8 cellular contexts compared by ENCODE assay signal in genomic region chr5:52988335-52989024, GRCh38. TPM values are rescaled to one million over a fixed set of nuclear protein-coding genes. Genes with fewer than 3 reads are reported as not detected.
DNase-seq lines count a peak whose midpoint lies in the region; ATAC-seq and TF ChIP-seq lines count a peak whose summit lies in the region.

No MANE protein-coding gene starts in this region.

- peaks cover 3 to 10% (median 5%) of the 10 kb centered on the region in 3 donors for H3K27me3 ChIP-seq in gastrocnemius medialis

- H3K4me3 Mint-ChIP-seq in activated naive CD4-positive, alpha-beta T cell treated with anti-CD3 and anti-CD28 coated beads for 36 hours, result peak overlapping the region; percentile 79
- H3K4me3 Mint-ChIP-seq in activated B cell treated with CpG ODN at 0.5 μM for 24 hours, result peak overlapping the region; percentile 29

- peaks cover 6% of the 10 kb centered on the region for H3K27me3 Mint-ChIP-seq in activated naive CD4-positive, alpha-beta T cell treated with anti-CD3 and anti-CD28 coated beads for 36 hours (ENCODE audit: low read depth)
- peaks cover 42% of the 10 kb centered on the region for H3K27me3 Mint-ChIP-seq in activated B cell treated with CpG ODN at 0.5 μM for 24 hours

- peak overlapping the region; percentile 55 to 70 (median 60) for H3K4me3 ChIP-seq in gastrocnemius medialis

- H3K36me3 Mint-ChIP-seq in activated naive CD4-positive, alpha-beta T cell treated with anti-CD3 and anti-CD28 coated beads for 36 hours (ENCODE audit: low read depth), result no peaks in the 10 kb centered on the region
- H3K36me3 Mint-ChIP-seq in activated B cell treated with CpG ODN at 0.5 μM for 24 hours (ENCODE audit: low read depth), result no peaks in the 10 kb centered on the region

- ATAC-seq in activated B cell treated with CpG ODN at 0.5 μM for 24 hours (ENCODE audit: low read depth) (peak; percentile 34), gastrocnemius medialis (peak in 1 of 2 donors; percentile 11)

- DNase-seq in activated naive CD4-positive, alpha-beta T cell treated with anti-CD3 and anti-CD28 coated beads for 36 hours, result no peak
- no peak for DNase-seq in activated naive CD4-positive, alpha-beta T cell treated with anti-CD3 and anti-CD28 coated beads, Interleukin-2, amount 50 U/mL, for 16 hours
- no peak for DNase-seq in activated B cell treated with CpG ODN at 0.5 μM for 24 hours
- peak; percentile 77 for DNase-seq in cardiac septum (ENCODE audit: low spot score)
- DNase-seq in gastrocnemius medialis, result no peak
- no peak for DNase-seq in middle frontal gyrus (ENCODE audit: extremely low spot score, low spot score)
- no peak for DNase-seq in NCI-H526 treated with DMSO at 0.1 percent for 48 hours (lab: John Stamatoyannopoulos, UW)
- DNase-seq in NCI-H2227 (lab: John Stamatoyannopoulos, UW; ENCODE audit: unreplicated experiment), result no peak

- intact Hi-C loops in activated naive CD4-positive, alpha-beta T cell treated with anti-CD3 and anti-CD28 coated beads for 36 hours (cut with micrococcal nuclease), result loop anchor here (1.0 to 5.0 kb wide), 8 partner anchors 20 to 201 kb away; partner anchors contain the start of genes ITGA1 and PELO
- intact Hi-C loops in activated B cell treated with CpG ODN at 0.5 μM for 24 hours (cut with micrococcal nuclease) (no loop called here), cardiac septum (cut with DNase I) (loop anchor here (5.0 kb wide), 2 partner anchors 36 to 39 kb away; no protein-coding TSS in a partner anchor), gastrocnemius medialis (cut with DNase I; ENCODE audit: low total_unique reads) (no loop called here)

- TF ChIP-seq CTCF in activated B cell treated with CpG ODN at 0.5 μM for 24 hours (IDR thresholded peaks at IDR 0.05), result no peak
- no peak for TF ChIP-seq CTCF in gastrocnemius medialis (IDR thresholded peaks at IDR 0.05 in 4 of 5, conservative IDR thresholded peaks at IDR 0.05 in 1 of 5)

- no peaks in the 10 kb centered on the region for H3K36me3 ChIP-seq in gastrocnemius medialis

- in situ Hi-C loops in gastrocnemius medialis (cut with MboI; ENCODE audit: low sequenced_read_pairs in 4 of 4), result no loop called here

- peaks cover 4 to 10% of the 10 kb centered on the region in 2 donors for H3K4me1 ChIP-seq in gastrocnemius medialis

- no peak overlapping the region for H3K27ac Mint-ChIP-seq in activated naive CD4-positive, alpha-beta T cell treated with anti-CD3 and anti-CD28 coated beads for 36 hours
- H3K27ac Mint-ChIP-seq in activated B cell treated with CpG ODN at 0.5 μM for 24 hours, result no peak overlapping the region

- CTCF ChIA-PET in activated naive CD4-positive, alpha-beta T cell treated with anti-CD3 and anti-CD28 coated beads for 36 hours (lab: Charles Lee), result interaction anchor here (0.9 to 2.2 kb wide), 11 partner anchors 10 to 109 kb away, joined by 3 to 12 read pairs (median 4); no protein-coding TSS in a partner anchor
- CTCF ChIA-PET in activated B cell treated with CpG ODN at 0.5 μM for 24 hours (lab: Charles Lee), result no interaction called here

- TF ChIP-seq POLR2A in gastrocnemius medialis (IDR thresholded peaks at IDR 0.05), result no peak

- H3K27ac ChIP-seq in gastrocnemius medialis, result no peak overlapping the region

- H3K4me1 Mint-ChIP-seq in activated naive CD4-positive, alpha-beta T cell treated with anti-CD3 and anti-CD28 coated beads for 36 hours (ENCODE audit: low read depth), result peaks cover 31% of the 10 kb centered on the region
- peaks cover 11% of the 10 kb centered on the region for H3K4me1 Mint-ChIP-seq in activated B cell treated with CpG ODN at 0.5 μM for 24 hours

- H3K9me3 ChIP-seq in gastrocnemius medialis, result no peaks in the 10 kb centered on the region

- POLR2A ChIA-PET in activated B cell treated with CpG ODN at 0.5 μM for 24 hours (lab: Charles Lee), result no interaction called here

- H3K9me3 Mint-ChIP-seq in activated naive CD4-positive, alpha-beta T cell treated with anti-CD3 and anti-CD28 coated beads for 36 hours, result no peaks in the 10 kb centered on the region
- H3K9me3 Mint-ChIP-seq in activated B cell treated with CpG ODN at 0.5 μM for 24 hours, result no peaks in the 10 kb centered on the region

RNA-seq across cellular contexts. Expression of gene ITGA2, which starts 0.7 kb away (rescaled TPM):
- 1 to 10 TPM; 2.0 to 2.1 TPM for total RNA-seq in activated naive CD4-positive, alpha-beta T cell treated with anti-CD3 and anti-CD28 coated beads for 36 hours
- 0.05 and 0.07 TPM in 2 replicates for total RNA-seq in activated B cell treated with CpG ODN at 0.5 μM for 24 hours
- 1.4 TPM for total RNA-seq in cardiac septum
- under 1 TPM; 0.07 to 0.41 (median 0.24) TPM for total RNA-seq in gastrocnemius medialis

Comparison
In these comparisons a context has a peak if more than half of its experiments do, and no peak if none do; other contexts are left out.
1. intact Hi-C loops: an anchor here in activated naive CD4-positive, alpha-beta T cell treated with anti-CD3 and anti-CD28 coated beads for 36 hours (1.0 to 5.0 kb wide) and cardiac septum (5.0 kb wide); none called in activated B cell treated with CpG ODN at 0.5 μM for 24 hours and gastrocnemius medialis.